ENCODE assay signal across 23 cellular contexts in genomic region chr2:23475473-23475872, GRCh38.
"Had no signal": no experiment of that assay in that cellular context is flagged by ENCODE, and none has a peak within 500 bp of the region (broad histone marks: within the 10 kb centered on the region; RNA-seq: fewer than 3 reads in every experiment).

No MANE protein-coding gene starts in this region.

- H3K4me3 Mint-ChIP-seq: activated CD8-positive, alpha-beta T cell treated with anti-CD3 and anti-CD28 coated beads, Interleukin-2, amount 10 ng/mL, durations not matched to agents 7 days and 5 days; activated naive CD4-positive, alpha-beta T cell treated with anti-CD3 and anti-CD28 coated beads for 36 hours; activated naive CD8-positive, alpha-beta T cell; activated T-helper 1 cell treated with anti-CD3 and anti-CD28 coated beads, Interleukin-12 subunit alpha, Interleukin-12 subunit beta, Interleukin-2, Interleukin-4 antibody, amounts not matched to agents 30 ng/mL and 10 ng/mL and 1 ng/mL, durations not matched to agents 14 hours and 24 hours and 36 hours; brain; T-helper 1 cell treated with Interleukin-12 subunit alpha and Interleukin-12 subunit beta and Interleukin-4 antibody, amounts not matched to agents 30 μg/mL and 1 μg/mL, for 36 hours had no signal

- ATAC-seq: activated CD8-positive, alpha-beta T cell treated with anti-CD3 and anti-CD28 coated beads, Interleukin-2, amount 10 ng/mL, durations not matched to agents 7 days and 5 days; PC-3 had no signal

- H3K36me3 Mint-ChIP-seq: activated naive CD8-positive, alpha-beta T cell; brain had no signal

- H3K9me3 Mint-ChIP-seq: activated naive CD4-positive, alpha-beta T cell treated with anti-CD3 and anti-CD28 coated beads for 36 hours; activated T-helper 1 cell treated with anti-CD3 and anti-CD28 coated beads, Interleukin-12 subunit alpha, Interleukin-12 subunit beta, Interleukin-2, Interleukin-4 antibody, amounts not matched to agents 30 ng/mL and 10 ng/mL and 1 ng/mL, durations not matched to agents 14 hours and 24 hours and 36 hours; T-helper 1 cell treated with Interleukin-12 subunit alpha and Interleukin-12 subunit beta and Interleukin-4 antibody, amounts not matched to agents 30 μg/mL and 1 μg/mL, for 36 hours had no signal

- DNase-seq: activated CD4-positive, alpha-beta T cell treated with anti-CD3 and anti-CD28 coated beads for 48 hours; activated CD4-positive, alpha-beta T cell treated with anti-CD3 and anti-CD28 coated beads, Interleukin-2, amount 50 U/mL, for 4 hours; activated CD4-positive, CD25-positive, alpha-beta regulatory T cell treated with anti-CD3 and anti-CD28 coated beads, Interleukin-2, amount 50 U/mL, for 72 hours; activated CD8-positive, alpha-beta memory T cell treated with anti-CD3 and anti-CD28 coated beads, Interleukin-2, amount 50 U/mL, for 48 hours; activated CD8-positive, alpha-beta T cell treated with anti-CD3 and anti-CD28 coated beads, Interleukin-2, amount 10 ng/mL, durations not matched to agents 7 days and 5 days; activated gamma-delta T cell; activated naive CD4-positive, alpha-beta T cell treated with anti-CD3 and anti-CD28 coated beads for 36 hours; activated T-cell treated with anti-CD3 and anti-CD28 coated beads, Interleukin-2, amount 50 U/mL, for 1 hour; amygdala; Karpas-422; MM.1S; NCI-H1105; NCI-H1436 treated with DMSO at 0.1 percent for 48 hours; NCI-H187 treated with DMSO at 0.1 percent for 48 hours; NCI-H2081 treated with DMSO at 0.1 percent for 48 hours; NCI-H446; NCI-H524; PC-3; SHP77 treated with DMSO at 0.1 percent for 48 hours had no signal

- H3K27ac Mint-ChIP-seq: activated CD8-positive, alpha-beta T cell treated with anti-CD3 and anti-CD28 coated beads, Interleukin-2, amount 10 ng/mL, durations not matched to agents 7 days and 5 days; activated naive CD4-positive, alpha-beta T cell treated with anti-CD3 and anti-CD28 coated beads for 36 hours; activated naive CD8-positive, alpha-beta T cell; activated T-helper 1 cell treated with anti-CD3 and anti-CD28 coated beads, Interleukin-12 subunit alpha, Interleukin-12 subunit beta, Interleukin-2, Interleukin-4 antibody, amounts not matched to agents 30 ng/mL and 10 ng/mL and 1 ng/mL, durations not matched to agents 14 hours and 24 hours and 36 hours; brain; T-helper 1 cell treated with Interleukin-12 subunit alpha and Interleukin-12 subunit beta and Interleukin-4 antibody, amounts not matched to agents 30 μg/mL and 1 μg/mL, for 36 hours had no signal
